ENCODE assay signal across 8 cellular contexts in the genomic region with DNA sequence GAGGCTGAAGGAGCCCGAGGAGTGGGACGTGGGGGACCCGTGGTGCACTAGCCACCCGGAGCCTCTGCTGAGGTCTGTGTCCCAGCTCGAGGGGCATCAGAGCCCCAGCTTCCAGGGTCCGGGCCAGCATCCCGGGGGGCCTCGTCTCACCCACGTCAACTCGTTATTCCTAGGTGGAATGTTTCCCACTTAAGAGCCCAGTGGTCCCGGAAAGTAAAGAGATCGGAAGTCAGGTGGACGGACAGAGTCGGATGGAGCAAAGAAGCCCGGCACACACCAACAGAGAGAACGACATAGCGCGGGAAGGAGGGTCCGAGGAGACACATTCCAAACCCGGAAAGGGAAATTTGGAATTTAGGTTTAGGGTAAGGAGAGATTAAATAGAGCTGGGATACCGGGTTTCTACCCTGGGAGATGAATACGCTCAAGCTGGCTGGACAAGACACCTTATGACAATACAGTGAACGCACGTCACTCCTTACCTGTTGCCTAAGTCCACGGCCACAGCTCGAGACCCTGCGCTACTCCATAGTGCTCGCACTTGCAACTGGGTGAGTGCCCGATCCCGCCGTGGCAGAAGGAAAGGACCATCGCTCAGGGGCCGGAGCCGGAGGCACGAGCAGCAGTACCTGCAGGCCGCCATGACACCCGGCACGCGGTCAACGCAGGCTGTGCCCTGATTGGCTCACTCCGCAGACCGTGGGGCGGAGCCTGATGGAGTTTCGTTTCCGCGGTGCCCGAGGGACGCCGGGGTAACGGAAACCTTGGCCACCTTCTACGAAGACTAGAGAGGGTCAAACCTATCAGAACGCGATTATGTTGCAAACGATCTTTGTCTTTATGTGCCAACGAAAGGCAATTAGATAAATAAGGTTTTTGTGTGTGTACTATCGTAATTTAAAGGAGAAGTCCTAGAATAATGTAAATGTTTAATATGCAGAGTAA. TPM values are rescaled to one million over a fixed set of nuclear protein-coding genes. Genes with fewer than 3 reads are reported as not detected.
A peak's percentile ranks its signal among the peaks of the same experiment; 100 is the strongest.
DNase-seq lines count a peak whose midpoint lies in the region; ATAC-seq, FAIRE-seq and TF ChIP-seq lines count a peak whose summit lies in the region.

Gene PNPT1 (minus strand): TSS at position 664 of the 945 bp plus-strand sequence. CDS start 21 bp downstream, at position 643.

- DNase-seq in AG10803 (ENCODE audit: low read depth) (peak; percentile 87), NCI-H460 (ENCODE audit: extremely low read depth, low read depth) (peak; percentile 94), choroid plexus epithelial cell (ENCODE audit: low read depth) (peak; percentile 96), kidney (peak; percentile 97)
- peak; percentile 92 for DNase-seq in activated CD4-positive, CD25-positive, alpha-beta regulatory T cell treated with anti-CD3 and anti-CD28 coated beads, Interleukin-2, amount 50 U/mL, for 72 hours
- peak; percentile 86 to 92 for DNase-seq in stimulated activated CD4-positive, alpha-beta T cell treated with anti-CD3 and anti-CD28 coated beads, Interleukin-15, amount 100 ng/mL, for 48 hours (ENCODE audit: low read depth in 2 of 2)

- no peaks in the 10 kb centered on the region for H3K9me3 ChIP-seq in kidney (ENCODE audit: control insufficient read depth in 1 of 2, low read length in 2 of 2)

- no peaks in the 10 kb centered on the region for H3K36me3 ChIP-seq in kidney (ENCODE audit: control insufficient read depth in 1 of 2, insufficient read depth in 2 of 2, low read length in 2 of 2)

- H3K9ac ChIP-seq in kidney (ENCODE audit: low read length in 2 of 2) = peak within 1 kb of the TSS; percentile 60 to 78

- peak within 1 kb of the TSS; percentile 84 for H3K4me3 ChIP-seq in AG10803 (ENCODE audit: low read length)
- peak within 1 kb of the TSS; percentile 98 for H3K4me3 ChIP-seq in choroid plexus epithelial cell (ENCODE audit: low read depth, low read length)
- peak within 1 kb of the TSS; percentile 93 to 97 for H3K4me3 ChIP-seq in kidney (ENCODE audit: low read length in 2 of 2)

- intact Hi-C loops in kidney (cut with DNase I) = no loop called here

- TF ChIP-seq CTCF in AG10803 (conservative IDR thresholded peaks at IDR 0.05; ENCODE audit: low read length) (no peak), choroid plexus epithelial cell (conservative IDR thresholded peaks at IDR 0.05; ENCODE audit: low read depth, low read length) (no peak), kidney (IDR thresholded peaks at IDR 0.05; ENCODE audit: borderline replicate concordance, extremely low read depth, insufficient read depth) (no peak)

- ATAC-seq in GM19043 (IDR thresholded peaks at IDR 0.05; ENCODE audit: low read depth, unreplicated experiment) (peak; percentile 100), HG03378 (IDR thresholded peaks at IDR 0.05; ENCODE audit: unreplicated experiment) (peak; percentile 99)

- no peak within 1 kb of the TSS for H3K27ac ChIP-seq in kidney (ENCODE audit: low read depth in 2 of 2, low read length in 2 of 2)

- peaks cover 0 to 2% of the 10 kb centered on the region in 2 donors for H3K4me1 ChIP-seq in kidney (ENCODE audit: control insufficient read depth in 1 of 2, insufficient read depth in 1 of 2, low read depth in 1 of 2, low read length in 2 of 2)

- peak; percentile 53 for FAIRE-seq in kidney (lab: Jason Lieb, UNC)

RNA-seq across cellular contexts. Expression of gene PNPT1, which starts in this region (rescaled TPM):
- 64.5 and 66.6 TPM in 2 replicates for total RNA-seq in NCI-H460 (2014; rRNA removed; shearing (Covaris generic))
- 61.2 and 91.1 TPM in 2 replicates for polyA plus RNA-seq in NCI-H460 (2014; cell fraction: nucleus; rRNA removed)
- total RNA-seq in kidney = 19.8 TPM
- polyA plus RNA-seq in kidney (ENCODE audit: insufficient read depth, low read depth, low replicate concordance) = 9.0 TPM
